In the genomic region with DNA sequence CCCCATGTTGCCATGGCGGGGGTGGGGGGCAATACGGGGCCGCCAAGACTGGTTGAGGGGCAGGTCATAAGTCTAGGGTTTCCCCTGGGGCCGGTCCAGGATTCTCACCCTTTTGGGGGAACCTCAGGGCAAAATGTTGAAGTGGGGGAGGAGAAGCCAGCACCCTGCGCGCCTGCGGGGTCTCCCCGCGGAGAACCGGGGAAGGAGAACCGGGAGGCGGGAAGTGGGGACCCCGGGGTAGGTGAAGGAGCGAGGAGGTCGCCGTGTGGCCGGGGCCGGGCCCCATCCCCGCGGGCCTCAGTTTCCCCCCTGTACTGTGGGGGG, we compare ENCODE assay signal across 9 cellular contexts. TPM values are rescaled to one million over a fixed set of nuclear protein-coding genes. Genes with fewer than 3 reads are reported as not detected.
DNase-seq lines count a peak whose midpoint lies in the region; ATAC-seq and TF ChIP-seq lines count a peak whose summit lies in the region.
"Had no signal": no experiment of that assay in that cellular context is flagged by ENCODE, and none has a peak within 500 bp of the region (broad histone marks: within the 10 kb centered on the region; RNA-seq: fewer than 3 reads in every experiment).

No MANE protein-coding gene starts in this region.

- peaks cover 19% of the 10 kb centered on the region for H4K20me1 ChIP-seq in smooth muscle cell (ENCODE audit: low read depth)

- 11% methylated on average over 11 of the region's 20 CpGs for WGBS in smooth muscle cell (ENCODE audit: low lambda C conversion rate)

- H3K9me3 ChIP-seq in HAP-1, result no peaks in the 10 kb centered on the region
- H3K9me3 ChIP-seq in iPS-20b (ENCODE audit: insufficient read depth, low read depth, low read length), result no peaks in the 10 kb centered on the region
- no peaks in the 10 kb centered on the region for H3K9me3 ChIP-seq in smooth muscle cell (replicated peaks; ENCODE audit: low read depth)

- H3K27ac ChIP-seq in iPS-20b (ENCODE audit: low read length) (no peak overlapping the region), smooth muscle cell (ENCODE audit: low read depth) (no peak overlapping the region)

- in situ Hi-C loops in HAP-1 (cut with MboI; ENCODE audit: low sequenced_read_pairs) (no loop called here), astrocyte of the cerebellum (cut with HindIII; ENCODE audit: low sequenced_read_pairs) (loop anchor here (5.0 kb wide), 1 partner anchor 68 kb away; no protein-coding TSS in a partner anchor)

- H2AFZ ChIP-seq in smooth muscle cell (ENCODE audit: low read depth), result peak overlapping the region; percentile 77

- peak overlapping the region; percentile 88 for H3K4me2 ChIP-seq in smooth muscle cell

- H3K4me3 ChIP-seq in HAP-1 (peak overlapping the region; percentile 19), astrocyte of the cerebellum (ENCODE audit: low read depth, low read length) (peak overlapping the region; percentile 19), iPS-20b (ENCODE audit: low read length) (peak overlapping the region; percentile 62; the same call in 1 of the 2 replicates), smooth muscle cell (peak overlapping the region; percentile 46)

- peaks cover 37% of the 10 kb centered on the region for H3K79me2 ChIP-seq in smooth muscle cell (ENCODE audit: low read depth)

- no peaks in the 10 kb centered on the region for H3K27me3 ChIP-seq in HAP-1 (ENCODE audit: low read depth)
- no peaks in the 10 kb centered on the region for H3K27me3 ChIP-seq in iPS-20b (ENCODE audit: insufficient read depth, low read length)
- no peaks in the 10 kb centered on the region for H3K27me3 ChIP-seq in smooth muscle cell (ENCODE audit: low read depth)

- H3K36me3 ChIP-seq in HAP-1 (replicated peaks), result no peaks in the 10 kb centered on the region
- no peaks in the 10 kb centered on the region for H3K36me3 ChIP-seq in iPS-20b (ENCODE audit: insufficient read depth, low read depth, low read length)
- H3K36me3 ChIP-seq in smooth muscle cell (ENCODE audit: low read depth), result no peaks in the 10 kb centered on the region

- TF ChIP-seq CTCF in astrocyte of the cerebellum (IDR thresholded peaks at IDR 0.05; ENCODE audit: low read depth, low read length, missing control alignments) (no peak), smooth muscle cell (IDR thresholded peaks at IDR 0.05; ENCODE audit: borderline replicate concordance, insufficient read depth, poor library complexity, severe bottlenecking) (no peak)

- H3K4me1 ChIP-seq in HAP-1 (peaks cover 8% of the 10 kb centered on the region), iPS-20b (ENCODE audit: insufficient read depth, low read length) (peaks cover 16% of the 10 kb centered on the region; the same call in 1 of the 2 replicates), smooth muscle cell (ENCODE audit: low read depth) (peaks cover 12% of the 10 kb centered on the region)

- ATAC-seq in HG02571 (IDR thresholded peaks at IDR 0.05; ENCODE audit: unreplicated experiment), result no peak

- DNase-seq in HAP-1 (ENCODE audit: low spot score in 2 of 2) (no peak), astrocyte of the cerebellum (ENCODE audit: low read depth) (no peak), smooth muscle cell (lab: John Stamatoyannopoulos, UW; ENCODE audit: unreplicated experiment) (no peak), NCI-H2029 treated with DMSO at 0.1 percent for 48 hours (lab: John Stamatoyannopoulos, UW) (no peak), AG08395 (ENCODE audit: low spot score) (no peak), DMS79 (lab: John Stamatoyannopoulos, UW) (no peak)
- DNase-seq: NCI-H510A treated with DMSO at 0.1 percent for 48 hours had no signal

- peak overlapping the region; percentile 41; the same call in 1 of the 2 replicates for H3K9ac ChIP-seq in iPS-20b (ENCODE audit: low read depth, low read length)
- H3K9ac ChIP-seq in smooth muscle cell (ENCODE audit: low read depth), result peak overlapping the region; percentile 60

- H3F3A ChIP-seq in smooth muscle cell (ENCODE audit: low read depth), result peaks cover 8% of the 10 kb centered on the region

RNA-seq across cellular contexts. Expression of a gene that starts 0.3 kb away (rescaled TPM):
- 6.6 and 9.1 TPM in 2 replicates for total RNA-seq in smooth muscle cell
- polyA plus RNA-seq in smooth muscle cell, result 12.0 and 13.7 TPM in 2 replicates
